Comparison of ENCODE assay signal across 10 cellular contexts in the genomic region with DNA sequence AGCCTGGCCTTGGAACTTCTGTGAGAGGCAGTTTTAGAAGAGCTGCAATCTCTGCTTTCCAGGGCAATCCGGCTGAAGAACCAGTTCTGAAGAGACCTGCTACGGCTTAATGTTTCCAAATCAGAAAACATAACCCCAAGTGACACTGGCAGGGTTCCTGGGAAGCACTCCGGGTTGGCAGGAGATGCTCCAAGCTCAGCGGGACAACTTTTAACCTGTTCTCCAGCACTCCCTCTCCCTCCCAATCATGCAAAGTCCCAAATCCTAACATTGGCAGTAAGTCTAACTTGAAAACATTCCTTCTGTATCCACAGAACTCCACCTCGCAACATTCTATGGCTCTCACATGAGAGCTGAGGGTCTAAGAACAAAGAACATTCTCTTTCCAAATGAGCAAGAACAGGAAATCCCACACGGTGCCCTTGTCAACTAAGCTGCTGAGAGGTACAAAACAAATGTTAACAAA. TPM values are rescaled to one million over a fixed set of nuclear protein-coding genes. Genes with fewer than 3 reads are reported as not detected.
DNase-seq lines count a peak whose midpoint lies in the region; ATAC-seq and TF ChIP-seq lines count a peak whose summit lies in the region.
"Had no signal": no experiment of that assay in that cellular context is flagged by ENCODE, and none has a peak within 500 bp of the region (broad histone marks: within the 10 kb centered on the region; RNA-seq: fewer than 3 reads in every experiment).

No MANE protein-coding gene starts in this region.

- H3K79me2 ChIP-seq in PC-3 (ENCODE audit: low read length) = no peaks in the 10 kb centered on the region

- H2AFZ ChIP-seq in PC-3 (ENCODE audit: low read length) = no peak overlapping the region

- peaks cover 53% of the 10 kb centered on the region for H3K36me3 ChIP-seq in NT2/D1 (ENCODE audit: insufficient read depth, insufficient read length, low read length)
- peaks cover 0 to 71% of the 10 kb centered on the region in 2 donors for H3K36me3 ChIP-seq in left lung
- H3K36me3 ChIP-seq in PC-3 (ENCODE audit: low read depth, low read length) = peaks cover 28% of the 10 kb centered on the region

- H3K36me3 Mint-ChIP-seq in stimulated activated memory B cell treated with anti-CD40 and anti-IgM and Interleukin-4, amounts not matched to agents 10 μg/mL and 1 μg/mL and 100 μg/mL, for 72 hours = peaks cover 82% of the 10 kb centered on the region
- peaks cover 87% of the 10 kb centered on the region for H3K36me3 Mint-ChIP-seq in stimulated activated effector memory CD8-positive, alpha-beta T cell treated with anti-CD3 and anti-CD28 coated beads, Interleukin-12 subunit alpha, Interleukin-12 subunit beta, amount 100 ng/mL, for 72 hours

- no peaks in the 10 kb centered on the region for H3K27me3 Mint-ChIP-seq in stimulated activated memory B cell treated with anti-CD40 and anti-IgM and Interleukin-4, amounts not matched to agents 10 μg/mL and 1 μg/mL and 100 μg/mL, for 72 hours
- H3K27me3 Mint-ChIP-seq: dendritic cell treated with granulocyte-macrophage colony-stimulating factor and Interleukin-4, amounts not matched to agents 40 ng/mL and 50 ng/mL, for 4 days had no signal

- H3K9me3 Mint-ChIP-seq in stimulated activated memory B cell treated with anti-CD40 and anti-IgM and Interleukin-4, amounts not matched to agents 10 μg/mL and 1 μg/mL and 100 μg/mL, for 72 hours = no peaks in the 10 kb centered on the region
- no peaks in the 10 kb centered on the region for H3K9me3 Mint-ChIP-seq in stimulated activated effector memory CD8-positive, alpha-beta T cell treated with anti-CD3 and anti-CD28 coated beads, Interleukin-12 subunit alpha, Interleukin-12 subunit beta, amount 100 ng/mL, for 72 hours
- H3K9me3 Mint-ChIP-seq: dendritic cell treated with granulocyte-macrophage colony-stimulating factor and Interleukin-4, amounts not matched to agents 40 ng/mL and 50 ng/mL, for 4 days had no signal

- H3K27ac ChIP-seq in coronary artery (peak overlapping the region; percentile 33 to 50), left lung (no peak overlapping the region), PC-3 (ENCODE audit: low read length) (no peak overlapping the region)

- intact Hi-C loops in left lung (cut with DNase I) (no loop called here), PC-3 (cut with micrococcal nuclease) (no loop called here)

- DNase-seq in NT2/D1 (ENCODE audit: low read depth, low spot score) (peak; percentile 42), coronary artery (ENCODE audit: low spot score) (no peak), left lung (peak in 1 of 2 donors; percentile 45), SHP77 treated with DMSO at 0.1 percent for 48 hours (lab: John Stamatoyannopoulos, UW) (no peak), PC-3 (no peak), HuH-7.5 (ENCODE audit: low spot score) (no peak)
- no peak for DNase-seq in stimulated activated effector memory CD8-positive, alpha-beta T cell treated with anti-CD3 and anti-CD28 coated beads, Interleukin-12 subunit alpha, Interleukin-12 subunit beta, amount 100 ng/mL, for 72 hours (ENCODE audit: low spot score in 2 of 2)
- DNase-seq: activated effector memory CD4-positive, alpha-beta T cell treated with Interleukin-2 at 50 U/mL for 16 hours had no signal

- H4K20me1 ChIP-seq in PC-3 (ENCODE audit: low read length) = no peaks in the 10 kb centered on the region

- no TSS peak for BruUV-seq in PC-3 (replicated peaks; lab: Mats Ljungman, UMichigan)

- H3K9me3 ChIP-seq in NT2/D1 (ENCODE audit: insufficient read depth, low read length) = no peaks in the 10 kb centered on the region
- no peaks in the 10 kb centered on the region for H3K9me3 ChIP-seq in left lung
- no peaks in the 10 kb centered on the region for H3K9me3 ChIP-seq in PC-3 (ENCODE audit: low read length)

- no peaks in the 10 kb centered on the region for H3K27me3 ChIP-seq in NT2/D1 (ENCODE audit: insufficient read depth, insufficient read length)
- no peaks in the 10 kb centered on the region for H3K27me3 ChIP-seq in left lung
- H3K27me3 ChIP-seq in PC-3 (ENCODE audit: low read length) = no peaks in the 10 kb centered on the region

- H3K4me2 ChIP-seq in PC-3 (ENCODE audit: low read length) = no peak overlapping the region

- no peak for TF ChIP-seq CTCF in coronary artery (IDR thresholded peaks at IDR 0.05)
- TF ChIP-seq CTCF in left lung (IDR thresholded peaks at IDR 0.05) = no peak
- no peak for TF ChIP-seq CTCF in PC-3 (conservative IDR thresholded peaks at IDR 0.05; ENCODE audit: low read depth, low read length)

- peak overlapping the region; percentile 38 for H3K27ac Mint-ChIP-seq in stimulated activated memory B cell treated with anti-CD40 and anti-IgM and Interleukin-4, amounts not matched to agents 10 μg/mL and 1 μg/mL and 100 μg/mL, for 72 hours
- no peak overlapping the region for H3K27ac Mint-ChIP-seq in stimulated activated effector memory CD8-positive, alpha-beta T cell treated with anti-CD3 and anti-CD28 coated beads, Interleukin-12 subunit alpha, Interleukin-12 subunit beta, amount 100 ng/mL, for 72 hours
- H3K27ac Mint-ChIP-seq: dendritic cell treated with granulocyte-macrophage colony-stimulating factor and Interleukin-4, amounts not matched to agents 40 ng/mL and 50 ng/mL, for 4 days had no signal

- CTCF ChIA-PET in PC-3 (lab: Charles Lee) = no interaction called here

- no peaks in the 10 kb centered on the region for H3K9me2 ChIP-seq in PC-3 (replicated peaks; ENCODE audit: low read length)

- H3K4me3 Mint-ChIP-seq in stimulated activated memory B cell treated with anti-CD40 and anti-IgM and Interleukin-4, amounts not matched to agents 10 μg/mL and 1 μg/mL and 100 μg/mL, for 72 hours = no peak overlapping the region
- no peak overlapping the region for H3K4me3 Mint-ChIP-seq in stimulated activated effector memory CD8-positive, alpha-beta T cell treated with anti-CD3 and anti-CD28 coated beads, Interleukin-12 subunit alpha, Interleukin-12 subunit beta, amount 100 ng/mL, for 72 hours
- H3K4me3 Mint-ChIP-seq: dendritic cell treated with granulocyte-macrophage colony-stimulating factor and Interleukin-4, amounts not matched to agents 40 ng/mL and 50 ng/mL, for 4 days had no signal

- no peak overlapping the region for H3K4me3 ChIP-seq in NT2/D1 (ENCODE audit: insufficient read length, low read depth)
- H3K4me3 ChIP-seq in coronary artery = no peak overlapping the region
- no peak overlapping the region for H3K4me3 ChIP-seq in left lung
- H3K4me3 ChIP-seq in PC-3 (ENCODE audit: low read length) = no peak overlapping the region

- POLR2A ChIA-PET in PC-3 (lab: Charles Lee; ENCODE audit: unreplicated experiment) = no interaction called here

- H3K9ac ChIP-seq in NT2/D1 (ENCODE audit: insufficient read length, low read depth) (no peak overlapping the region), PC-3 (ENCODE audit: low read length) (no peak overlapping the region)

- no peaks in the 10 kb centered on the region for H3K4me1 ChIP-seq in NT2/D1 (ENCODE audit: insufficient read depth, insufficient read length)
- H3K4me1 ChIP-seq in left lung = peaks cover 13 to 20% of the 10 kb centered on the region in 2 donors
- H3K4me1 ChIP-seq in PC-3 (ENCODE audit: insufficient read depth, low read length) = no peaks in the 10 kb centered on the region

- H3K4me1 Mint-ChIP-seq in stimulated activated memory B cell treated with anti-CD40 and anti-IgM and Interleukin-4, amounts not matched to agents 10 μg/mL and 1 μg/mL and 100 μg/mL, for 72 hours = no peaks in the 10 kb centered on the region
- H3K4me1 Mint-ChIP-seq in stimulated activated effector memory CD8-positive, alpha-beta T cell treated with anti-CD3 and anti-CD28 coated beads, Interleukin-12 subunit alpha, Interleukin-12 subunit beta, amount 100 ng/mL, for 72 hours = peaks cover 17% of the 10 kb centered on the region

- no peaks in the 10 kb centered on the region for H3F3A ChIP-seq in PC-3 (ENCODE audit: low read length, unreplicated experiment)

- ATAC-seq in left lung = peak; percentile 56
- no peak for ATAC-seq in stimulated activated memory B cell treated with anti-CD40 and anti-IgM and Interleukin-4, amounts not matched to agents 10 μg/mL and 1 μg/mL and 100 μg/mL, for 72 hours
- no peak for ATAC-seq in stimulated activated effector memory CD8-positive, alpha-beta T cell treated with anti-CD3 and anti-CD28 coated beads, Interleukin-12 subunit alpha, Interleukin-12 subunit beta, amount 100 ng/mL, for 72 hours
- ATAC-seq in PC-3 = no peak

RNA-seq across cellular contexts. Expression of a gene that starts 48.5 kb away (rescaled TPM):
- total RNA-seq in left lung (1 to 10 TPM; 5.1 to 7.4 TPM), PC-3 (2014; rRNA removed) (2.7 and 3.1 TPM in 2 replicates)

Comparison
In these comparisons a context has a peak if more than half of its experiments do, and no peak if none do; other contexts are left out.
1. H3K27ac ChIP-seq: peak in coronary artery (2 of 2); none in left lung (0 of 2) and PC-3 (single experiment).